In genomic region chr7:143407296-143408246, GRCh38 we compare ENCODE assay signal across 10 cellular contexts. TPM values are rescaled to one million over a fixed set of nuclear protein-coding genes. Genes with fewer than 3 reads are reported as not detected.
DNase-seq lines count a peak whose midpoint lies in the region; ATAC-seq and TF ChIP-seq lines count a peak whose summit lies in the region.
"Had no signal": no experiment of that assay in that cellular context is flagged by ENCODE, and none has a peak within 500 bp of the region (broad histone marks: within the 10 kb centered on the region; RNA-seq: fewer than 3 reads in every experiment).

No MANE protein-coding gene starts in this region.

- no peaks in the 10 kb centered on the region for H3K9me3 ChIP-seq in transverse colon

- no peaks in the 10 kb centered on the region for H3K36me3 ChIP-seq in transverse colon

- ATAC-seq in left colon (peak; percentile 8), GM18502 (IDR thresholded peaks at IDR 0.05; ENCODE audit: poor library complexity, unreplicated experiment) (no peak)

- TF ChIP-seq CTCF in transverse colon (IDR thresholded peaks at IDR 0.05), result no peak

- no peak for TF ChIP-seq EP300 in transverse colon (IDR thresholded peaks at IDR 0.05; ENCODE audit: low read depth)

- DNase-seq in activated CD8-positive, alpha-beta memory T cell treated with anti-CD3 and anti-CD28 coated beads for 24 hours, result peak; percentile 75
- no peak for DNase-seq in activated CD8-positive, alpha-beta memory T cell treated with anti-CD3 and anti-CD28 coated beads, Interleukin-2, amount 50 U/mL, for 48 hours
- no peak for DNase-seq in activated T-helper 1 cell treated with anti-CD3 and anti-CD28 coated beads, Interleukin-12 subunit alpha, Interleukin-12 subunit beta, Interleukin-2, Interleukin-4 antibody, amounts not matched to agents 30 ng/mL and 10 ng/mL and 1 ng/mL, durations not matched to agents 14 hours and 24 hours and 36 hours (ENCODE audit: low spot score)
- DNase-seq in left colon (no peak), transverse colon (no peak), NCI-H82 treated with DMSO at 0.1 percent for 48 hours (lab: John Stamatoyannopoulos, UW; ENCODE audit: unreplicated experiment) (no peak), NCI-H2029 treated with DMSO at 0.1 percent for 48 hours (lab: John Stamatoyannopoulos, UW) (no peak)
- DNase-seq: HCEC 1CT had no signal

- H3K27ac ChIP-seq in transverse colon, result peak overlapping the region; percentile 50 to 82 (median 78)
- H3K27ac ChIP-seq: SK-N-MC had no signal

- in situ Hi-C loops in transverse colon (cut with MboI; ENCODE audit: low pct_ligation_motif_present in 1 of 4, low pct_unique_long_range_greater_than_20kb in 1 of 4, low sequenced_read_pairs in 3 of 4), result loop anchor here in 1 of 4 donors (10.0 kb wide), 1 partner anchor 163 kb away; no protein-coding TSS in a partner anchor

- peaks cover 10 to 38% (median 28%) of the 10 kb centered on the region in 4 donors for H3K4me1 ChIP-seq in transverse colon

- H3K4me1 Mint-ChIP-seq in activated T-helper 1 cell treated with anti-CD3 and anti-CD28 coated beads, Interleukin-12 subunit alpha, Interleukin-12 subunit beta, Interleukin-2, Interleukin-4 antibody, amounts not matched to agents 30 ng/mL and 10 ng/mL and 1 ng/mL, durations not matched to agents 14 hours and 24 hours and 36 hours (ENCODE audit: low read depth), result peaks cover 22% of the 10 kb centered on the region

- TF ChIP-seq POLR2A in transverse colon (IDR thresholded peaks at IDR 0.05), result no peak

- intact Hi-C loops in activated T-helper 1 cell treated with anti-CD3 and anti-CD28 coated beads, Interleukin-12 subunit alpha, Interleukin-12 subunit beta, Interleukin-2, Interleukin-4 antibody, amounts not matched to agents 30 ng/mL and 10 ng/mL and 1 ng/mL, durations not matched to agents 14 hours and 24 hours and 36 hours (cut with micrococcal nuclease), result loop anchor here (2.0 kb wide), 1 partner anchor 27 kb away; the partner anchor contains the start of gene ZYX
- intact Hi-C loops in left colon (cut with DNase I, micrococcal nuclease), result no loop called here
- intact Hi-C loops in transverse colon (cut with DNase I; ENCODE audit: low total_unique reads), result no loop called here

- H3K27me3 ChIP-seq in transverse colon, result no peaks in the 10 kb centered on the region

- 42 to 58% methylated on average over 2 to 13 of the region's 13 CpGs for WGBS in transverse colon (ENCODE audit: low coverage in 1 of 2), 2 donors

- H3K9me3 Mint-ChIP-seq in activated T-helper 1 cell treated with anti-CD3 and anti-CD28 coated beads, Interleukin-12 subunit alpha, Interleukin-12 subunit beta, Interleukin-2, Interleukin-4 antibody, amounts not matched to agents 30 ng/mL and 10 ng/mL and 1 ng/mL, durations not matched to agents 14 hours and 24 hours and 36 hours, result no peaks in the 10 kb centered on the region

- H3K36me3 Mint-ChIP-seq in activated T-helper 1 cell treated with anti-CD3 and anti-CD28 coated beads, Interleukin-12 subunit alpha, Interleukin-12 subunit beta, Interleukin-2, Interleukin-4 antibody, amounts not matched to agents 30 ng/mL and 10 ng/mL and 1 ng/mL, durations not matched to agents 14 hours and 24 hours and 36 hours (ENCODE audit: low read depth), result no peaks in the 10 kb centered on the region

- H3K27me3 Mint-ChIP-seq in activated T-helper 1 cell treated with anti-CD3 and anti-CD28 coated beads, Interleukin-12 subunit alpha, Interleukin-12 subunit beta, Interleukin-2, Interleukin-4 antibody, amounts not matched to agents 30 ng/mL and 10 ng/mL and 1 ng/mL, durations not matched to agents 14 hours and 24 hours and 36 hours (ENCODE audit: insufficient read depth), result peaks cover 52% of the 10 kb centered on the region

- H3K27ac Mint-ChIP-seq in activated T-helper 1 cell treated with anti-CD3 and anti-CD28 coated beads, Interleukin-12 subunit alpha, Interleukin-12 subunit beta, Interleukin-2, Interleukin-4 antibody, amounts not matched to agents 30 ng/mL and 10 ng/mL and 1 ng/mL, durations not matched to agents 14 hours and 24 hours and 36 hours, result no peak overlapping the region

- H3K4me3 ChIP-seq in transverse colon, result peak overlapping the region in 3 of 4 donors; percentile 48 to 62 (median 57)
- H3K4me3 ChIP-seq: SK-N-MC had no signal

- H3K4me3 Mint-ChIP-seq in activated T-helper 1 cell treated with anti-CD3 and anti-CD28 coated beads, Interleukin-12 subunit alpha, Interleukin-12 subunit beta, Interleukin-2, Interleukin-4 antibody, amounts not matched to agents 30 ng/mL and 10 ng/mL and 1 ng/mL, durations not matched to agents 14 hours and 24 hours and 36 hours, result peak overlapping the region; percentile 60

RNA-seq across cellular contexts. Expression of gene EPHA1, which starts 1.1 kb away (rescaled TPM):
- total RNA-seq in activated T-helper 1 cell treated with anti-CD3 and anti-CD28 coated beads, Interleukin-12 subunit alpha, Interleukin-12 subunit beta, Interleukin-2, Interleukin-4 antibody, amounts not matched to agents 30 ng/mL and 10 ng/mL and 1 ng/mL, durations not matched to agents 14 hours and 24 hours and 36 hours, result not detected in 2 replicates
- 10 to 100 TPM; 18.2 to 25.1 TPM for total RNA-seq in left colon
- 10 to 100 TPM; 21.1 to 29.9 (median 24.8) TPM for total RNA-seq in transverse colon

RNA-seq across cellular contexts. Expression of gene ZYX, which starts 26.4 kb away (rescaled TPM):
- total RNA-seq in activated T-helper 1 cell treated with anti-CD3 and anti-CD28 coated beads, Interleukin-12 subunit alpha, Interleukin-12 subunit beta, Interleukin-2, Interleukin-4 antibody, amounts not matched to agents 30 ng/mL and 10 ng/mL and 1 ng/mL, durations not matched to agents 14 hours and 24 hours and 36 hours, result 73.9 and 78.8 TPM in 2 replicates
- total RNA-seq in left colon, result 10 to 100 TPM; 70.1 to 84.4 TPM
- 100 to 1,000 TPM in 2 of 4 donors, 10 to 100 TPM in 2; 45.2 to 217 (median 110) TPM for total RNA-seq in transverse colon

RNA-seq across cellular contexts. Expression of gene TAS2R60, which starts 35.7 kb away (rescaled TPM):
- not detected in 2 replicates for total RNA-seq in activated T-helper 1 cell treated with anti-CD3 and anti-CD28 coated beads, Interleukin-12 subunit alpha, Interleukin-12 subunit beta, Interleukin-2, Interleukin-4 antibody, amounts not matched to agents 30 ng/mL and 10 ng/mL and 1 ng/mL, durations not matched to agents 14 hours and 24 hours and 36 hours
- total RNA-seq in left colon (not detected), transverse colon (not detected)

RNA-seq across cellular contexts. Expression of gene FAM131B, which starts 45.1 kb away (rescaled TPM):
- 0.44 and 0.54 TPM in 2 replicates for total RNA-seq in activated T-helper 1 cell treated with anti-CD3 and anti-CD28 coated beads, Interleukin-12 subunit alpha, Interleukin-12 subunit beta, Interleukin-2, Interleukin-4 antibody, amounts not matched to agents 30 ng/mL and 10 ng/mL and 1 ng/mL, durations not matched to agents 14 hours and 24 hours and 36 hours
- total RNA-seq in left colon (1 to 10 TPM in 1 of 2 donors, under 1 TPM in 1; 0.27 to 3.4 TPM), transverse colon (10 to 100 TPM in 1 of 4 donors, 1 to 10 TPM in 3; 2.2 to 33.4 (median 4.7) TPM)

Comparison
In these comparisons a context has a peak if more than half of its experiments do, and no peak if none do; other contexts are left out.
1. RNA of gene EPHA1, which starts 1.1 kb away (total RNA-seq): 21.1 to 29.9 TPM in transverse colon and 18.2 to 25.1 TPM in left colon; not detected in activated T-helper 1 cell treated with anti-CD3 and anti-CD28 coated beads, Interleukin-12 subunit alpha, Interleukin-12 subunit beta, Interleukin-2, Interleukin-4 antibody, amounts not matched to agents 30 ng/mL and 10 ng/mL and 1 ng/mL, durations not matched to agents 14 hours and 24 hours and 36 hours; every median in the first group is over 10 times any median in the second.